In the genomic region with DNA sequence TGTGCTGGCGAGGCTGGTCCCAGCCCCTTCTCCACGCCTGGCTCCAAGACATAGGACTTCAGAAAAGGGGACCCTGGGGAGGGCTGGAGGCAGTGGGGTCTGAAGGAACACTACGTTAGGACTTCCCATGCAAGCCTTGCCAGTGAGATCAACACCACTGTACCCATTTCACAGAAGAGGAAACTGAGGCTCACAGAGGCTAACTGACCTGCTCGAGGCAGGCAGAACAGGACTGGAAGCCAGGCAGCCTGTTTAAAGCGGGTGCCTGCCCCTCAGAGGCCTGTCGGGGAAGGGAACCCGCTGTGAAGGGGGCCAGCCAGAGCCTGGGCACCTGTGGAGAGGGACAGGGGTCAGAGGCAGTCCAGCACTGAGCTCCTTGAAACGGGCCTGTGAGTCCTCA, we compare ENCODE assay signal across 34 cellular contexts.
"Had no signal": no experiment of that assay in that cellular context is flagged by ENCODE, and none has a peak within 500 bp of the region (broad histone marks: within the 10 kb centered on the region; RNA-seq: fewer than 3 reads in every experiment).

No MANE protein-coding gene starts in this region.

- H3K4me1 ChIP-seq: adrenal gland, body of pancreas, breast epithelium had no signal

- H3K4me3 ChIP-seq: adrenal gland, body of pancreas, breast epithelium, MG63, Peyer's patch had no signal

- H3K27me3 ChIP-seq: adrenal gland, body of pancreas, breast epithelium, MG63, Peyer's patch had no signal

- H3K9me3 ChIP-seq: adrenal gland, body of pancreas, breast epithelium, MG63, Peyer's patch had no signal

- DNase-seq: activated B cell treated with CpG ODN at 0.5 μM for 24 hours; activated CD4-positive, alpha-beta memory T cell treated with anti-CD3 and anti-CD28 coated beads for 36 hours; activated CD4-positive, alpha-beta T cell treated with anti-CD3 and anti-CD28 coated beads for 4 hours; activated CD4-positive, alpha-beta T cell treated with anti-CD3 and anti-CD28 coated beads, Interleukin-2, amount 50 U/mL, for 1 hour; activated CD4-positive, CD25-positive, alpha-beta regulatory T cell treated with anti-CD3 and anti-CD28 coated beads, Interleukin-2, amount 50 U/mL, for 72 hours; activated CD8-positive, alpha-beta memory T cell treated with anti-CD3 and anti-CD28 coated beads, Interleukin-2, amount 50 U/mL, for 4 hours; activated gamma-delta T cell treated with Interleukin-2 at 50 U/mL for 16 hours; activated naive CD4-positive, alpha-beta T cell treated with anti-CD3 and anti-CD28 coated beads for 36 hours; activated T-cell treated with anti-CD3 and anti-CD28 coated beads for 4 hours; activated T-cell treated with anti-CD3 and anti-CD28 coated beads, Interleukin-2, amount 50 U/mL, for 4 hours; adrenal gland; body of pancreas; MG63; NCI-H1048; NCI-H1105 treated with DMSO at 0.1 percent for 48 hours; NCI-H1436; NCI-H1694; NCI-H1930; NCI-H2081 treated with DMSO at 0.1 percent for 48 hours; NCI-H226; NCI-H446 treated with DMSO at 0.1 percent for 48 hours; NCI-H524; NCI-H69; NCI-H82; PC-3; Peyer's patch; Right ventricle myocardium superior; SW 1271; T-helper 1 cell; T-helper 2 cell; T-helper 9 cell had no signal

- FAIRE-seq: astrocyte had no signal

- ATAC-seq: activated naive CD4-positive, alpha-beta T cell treated with anti-CD3 and anti-CD28 coated beads, Interleukin-2, amount 50 U/mL, for 72 hours; activated T-cell treated with anti-CD3 and anti-CD28 coated beads, Interleukin-2, amount 50 U/mL, for 4 hours; body of pancreas; PC-3 had no signal

- H3K27ac ChIP-seq: adrenal gland, body of pancreas, breast epithelium, Peyer's patch had no signal

- H3K36me3 ChIP-seq: adrenal gland, breast epithelium, MG63, Peyer's patch had no signal
